1 cellular context compared by ENCODE assay signal in genomic region chr9:4986291-4986690, GRCh38.
TF ChIP-seq lines count a peak whose summit lies in the region.

No MANE protein-coding gene starts in this region.

TF ChIP-seq in IMR-90, 13 proteins besides CTCF, POLR2A, EP300 and RAD21 (continued from another document):
- no peak for TF ChIP-seq ELK1 (IDR thresholded peaks at IDR 0.05; ENCODE audit: borderline replicate concordance, low read depth, low read length)
